ENCODE assay signal across 26 cellular contexts in the genomic region with DNA sequence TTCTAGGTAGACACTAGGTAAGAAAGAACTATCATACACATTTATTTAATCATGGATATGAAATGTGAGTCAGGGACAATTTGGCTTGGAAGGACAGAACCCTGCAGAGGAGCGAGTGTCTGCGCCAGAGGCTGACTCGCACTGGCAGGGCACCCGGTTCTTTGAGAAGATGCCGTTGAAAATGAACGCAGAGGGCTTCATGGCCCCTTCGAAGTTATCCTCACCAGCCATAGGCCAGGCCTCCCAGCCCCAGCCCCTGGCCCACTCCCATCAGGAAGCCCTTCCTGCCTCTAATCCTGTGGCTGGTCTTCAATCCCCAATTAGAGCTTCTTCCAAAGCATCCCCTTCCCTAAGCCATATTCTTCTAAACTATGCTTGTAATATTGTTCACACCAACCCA.
"Had no signal": no experiment of that assay in that cellular context is flagged by ENCODE, and none has a peak within 500 bp of the region (broad histone marks: within the 10 kb centered on the region; RNA-seq: fewer than 3 reads in every experiment).

No MANE protein-coding gene starts in this region.

- ATAC-seq: gastrocnemius medialis, heart right ventricle, left lung, lower lobe of right lung, psoas muscle, right lobe of liver had no signal

- H3K4me1 ChIP-seq: esophagus muscularis mucosa, gastrocnemius medialis, heart right ventricle, left lung, lower lobe of right lung, parathyroid adenoma, psoas muscle, right lobe of liver, stomach, transverse colon had no signal

- H3K4me3 ChIP-seq: esophagus muscularis mucosa, gastrocnemius medialis, heart right ventricle, left lung, lower lobe of right lung, psoas muscle, right lobe of liver, skin epidermis, stomach, thoracic aorta, transverse colon had no signal

- H3K36me3 Mint-ChIP-seq: memory B cell had no signal

- H3K9me3 ChIP-seq: esophagus muscularis mucosa, gastrocnemius medialis, heart right ventricle, left lung, lower lobe of right lung, psoas muscle, right lobe of liver, stomach, thoracic aorta, transverse colon had no signal

- H3K27me3 ChIP-seq: gastrocnemius medialis, right lobe of liver, transverse colon had no signal

- FAIRE-seq: endometrium, islet of Langerhans had no signal

- H3K36me3 ChIP-seq: esophagus muscularis mucosa, gastrocnemius medialis, heart right ventricle, left lung, lower lobe of right lung, right lobe of liver, stomach, thoracic aorta, transverse colon had no signal

- H3K4me1 Mint-ChIP-seq: memory B cell, nephron had no signal

- H3K27ac ChIP-seq: epithelial cell of prostate, esophagus muscularis mucosa, gastrocnemius medialis, heart right ventricle, left lung, lower lobe of right lung, parathyroid adenoma, psoas muscle, right lobe of liver, skin epidermis, stomach, thoracic aorta, transverse colon had no signal

- DNase-seq: cortex of kidney; effector memory CD4-positive, alpha-beta T cell; gastrocnemius medialis; heart right ventricle; hypothalamus; lower lobe of right lung; midbrain; occipital lobe; psoas muscle; retina; right lobe of liver; stimulated activated CD4-positive, alpha-beta T cell treated with anti-CD3 and anti-CD28 coated beads, Interleukin-12 subunit alpha, Interleukin-12 subunit beta, amount 100 ng/mL, for 4 hours; stimulated activated naive CD4-positive, alpha-beta T cell; stomach; substantia nigra; transverse colon had no signal

- H2AFZ ChIP-seq: parathyroid adenoma had no signal

- H3K27me3 Mint-ChIP-seq: memory B cell had no signal

- H3K27ac Mint-ChIP-seq: memory B cell, nephron had no signal

- H3K9me3 Mint-ChIP-seq: memory B cell, nephron had no signal

- H3K4me3 Mint-ChIP-seq: memory B cell, nephron had no signal

- H3K9ac ChIP-seq: parathyroid adenoma had no signal

- H3K79me2 ChIP-seq: parathyroid adenoma had no signal
